2 cellular contexts compared by ENCODE assay signal in genomic region chr12:79592865-79593264, GRCh38.
TF ChIP-seq lines count a peak whose summit lies in the region.

No MANE protein-coding gene starts in this region.

TF ChIP-seq in GM23338, 12 proteins besides CTCF, POLR2A, EP300 and RAD21 (continued from another document):
- TF ChIP-seq ZNF462 (CRISPR knock-in tag; IDR thresholded peaks at IDR 0.05) (no peak), POLR2AphosphoS5 (IDR thresholded peaks at IDR 0.05; ENCODE audit: low read depth) (no peak), STAT1 (IDR thresholded peaks at IDR 0.05; ENCODE audit: unreplicated experiment) (no peak), JUNB (IDR thresholded peaks at IDR 0.05; ENCODE audit: unreplicated experiment) (no peak)
TF ChIP-seq in GM23338: peak in this region for 0.

TF ChIP-seq in IMR-90, 13 proteins besides CTCF, POLR2A, EP300 and RAD21 (continued from another document):
- no peak for TF ChIP-seq USF2 (IDR thresholded peaks at IDR 0.05; ENCODE audit: low read depth, low read length)
- TF ChIP-seq RCOR1 (IDR thresholded peaks at IDR 0.05; ENCODE audit: insufficient replicate concordance, low read length) = no peak
- no peak for TF ChIP-seq SMC3 (IDR thresholded peaks at IDR 0.05; ENCODE audit: low read depth, low read length)
- TF ChIP-seq MAFK (IDR thresholded peaks at IDR 0.05; ENCODE audit: low read depth, low read length) = no peak
- TF ChIP-seq NFE2L2 (IDR thresholded peaks at IDR 0.05; ENCODE audit: low read depth, low read length) = no peak
- no peak for TF ChIP-seq ELK1 (IDR thresholded peaks at IDR 0.05; ENCODE audit: borderline replicate concordance, low read depth, low read length)
- TF ChIP-seq CEBPB (IDR thresholded peaks at IDR 0.05; ENCODE audit: low read depth, low read length) = no peak
- no peak for TF ChIP-seq MAZ (IDR thresholded peaks at IDR 0.05; ENCODE audit: borderline replicate concordance, low read depth, low read length)
- no peak for TF ChIP-seq RFX5 (IDR thresholded peaks at IDR 0.05; ENCODE audit: low read depth, low read length)
